1 cellular context compared by ENCODE assay signal in the genomic region with DNA sequence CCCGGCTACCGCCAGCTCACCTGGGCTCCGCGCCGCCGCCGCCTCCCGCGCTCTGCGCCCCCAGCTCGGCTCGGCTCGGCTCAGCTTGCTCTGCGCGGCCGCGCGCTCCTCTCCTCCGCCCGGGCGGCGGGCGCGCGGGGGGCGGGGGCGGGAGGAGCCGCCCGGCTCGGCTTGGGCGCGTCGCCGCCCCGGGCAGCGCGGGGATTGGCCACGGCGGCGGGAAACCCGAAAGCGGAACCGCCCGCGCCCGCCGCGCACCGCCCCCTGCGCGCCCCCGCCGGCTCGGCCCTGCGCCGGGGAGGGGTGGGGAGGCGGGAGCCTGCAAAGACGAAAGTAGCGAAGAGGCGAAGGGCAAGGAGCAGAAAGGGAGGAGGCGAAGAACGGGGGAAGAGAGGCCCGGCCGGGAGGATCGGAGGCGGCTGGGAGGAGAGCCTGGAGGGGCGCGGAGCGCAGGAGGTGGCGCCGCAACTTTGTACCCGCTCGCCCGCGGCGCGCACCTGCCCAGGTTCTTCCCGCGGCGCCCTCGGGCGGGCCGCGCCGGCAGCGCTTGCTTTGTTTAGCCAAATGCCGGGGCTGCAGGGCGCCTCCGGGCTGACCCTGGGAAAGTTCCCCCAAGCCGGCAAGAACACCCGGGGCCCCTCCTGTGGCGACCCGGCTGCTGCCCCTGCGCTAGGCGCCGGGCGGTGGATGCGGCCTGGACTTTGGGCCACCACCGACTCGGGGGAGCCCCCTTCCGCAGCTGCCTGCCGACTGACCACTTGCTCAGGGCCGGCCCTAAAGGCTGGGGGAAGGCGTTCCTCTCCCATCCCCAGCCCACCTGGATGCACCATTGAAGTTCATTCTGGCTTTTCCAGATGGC.
TF ChIP-seq lines count a peak whose summit lies in the region.

A gene (minus strand): TSS at position 92 of the 859 bp plus-strand sequence. CDS start 22,183 bp downstream, outside the sequence.

TF ChIP-seq in HepG2, 621 proteins besides CTCF, POLR2A, EP300 and RAD21 (continued from another document and continues in another):
- TF ChIP-seq, protein P1, sequence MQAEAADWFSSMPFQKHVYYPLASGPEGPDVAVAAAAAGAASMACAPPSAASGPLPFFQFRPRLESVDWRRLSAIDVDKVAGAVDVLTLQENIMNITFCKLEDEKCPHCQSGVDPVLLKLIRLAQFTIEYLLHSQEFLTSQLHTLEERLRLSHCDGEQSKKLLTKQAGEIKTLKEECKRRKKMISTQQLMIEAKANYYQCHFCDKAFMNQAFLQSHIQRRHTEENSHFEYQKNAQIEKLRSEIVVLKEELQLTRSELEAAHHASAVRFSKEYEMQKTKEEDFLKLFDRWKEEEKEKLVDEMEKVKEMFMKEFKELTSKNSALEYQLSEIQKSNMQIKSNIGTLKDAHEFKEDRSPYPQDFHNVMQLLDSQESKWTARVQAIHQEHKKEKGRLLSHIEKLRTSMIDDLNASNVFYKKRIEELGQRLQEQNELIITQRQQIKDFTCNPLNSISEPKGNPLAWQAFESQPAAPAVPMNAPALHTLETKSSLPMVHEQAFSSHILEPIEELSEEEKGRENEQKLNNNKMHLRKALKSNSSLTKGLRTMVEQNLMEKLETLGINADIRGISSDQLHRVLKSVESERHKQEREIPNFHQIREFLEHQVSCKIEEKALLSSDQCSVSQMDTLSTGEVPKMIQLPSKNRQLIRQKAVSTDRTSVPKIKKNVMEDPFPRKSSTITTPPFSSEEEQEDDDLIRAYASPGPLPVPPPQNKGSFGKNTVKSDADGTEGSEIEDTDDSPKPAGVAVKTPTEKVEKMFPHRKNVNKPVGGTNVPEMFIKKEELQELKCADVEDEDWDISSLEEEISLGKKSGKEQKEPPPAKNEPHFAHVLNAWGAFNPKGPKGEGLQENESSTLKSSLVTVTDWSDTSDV (CRISPR knock-in tag; IDR thresholded peaks at IDR 0.05) = 0 out of 2 replicates have a peak, but pooled peaks have one; percentile 32
- TF ChIP-seq, protein P2, sequence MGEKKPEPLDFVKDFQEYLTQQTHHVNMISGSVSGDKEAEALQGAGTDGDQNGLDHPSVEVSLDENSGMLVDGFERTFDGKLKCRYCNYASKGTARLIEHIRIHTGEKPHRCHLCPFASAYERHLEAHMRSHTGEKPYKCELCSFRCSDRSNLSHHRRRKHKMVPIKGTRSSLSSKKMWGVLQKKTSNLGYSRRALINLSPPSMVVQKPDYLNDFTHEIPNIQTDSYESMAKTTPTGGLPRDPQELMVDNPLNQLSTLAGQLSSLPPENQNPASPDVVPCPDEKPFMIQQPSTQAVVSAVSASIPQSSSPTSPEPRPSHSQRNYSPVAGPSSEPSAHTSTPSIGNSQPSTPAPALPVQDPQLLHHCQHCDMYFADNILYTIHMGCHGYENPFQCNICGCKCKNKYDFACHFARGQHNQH (CRISPR knock-in tag; IDR thresholded peaks at IDR 0.05) = peak; percentile 56; the same call in 1 of the 2 replicates
- TF ChIP-seq, protein P3, sequence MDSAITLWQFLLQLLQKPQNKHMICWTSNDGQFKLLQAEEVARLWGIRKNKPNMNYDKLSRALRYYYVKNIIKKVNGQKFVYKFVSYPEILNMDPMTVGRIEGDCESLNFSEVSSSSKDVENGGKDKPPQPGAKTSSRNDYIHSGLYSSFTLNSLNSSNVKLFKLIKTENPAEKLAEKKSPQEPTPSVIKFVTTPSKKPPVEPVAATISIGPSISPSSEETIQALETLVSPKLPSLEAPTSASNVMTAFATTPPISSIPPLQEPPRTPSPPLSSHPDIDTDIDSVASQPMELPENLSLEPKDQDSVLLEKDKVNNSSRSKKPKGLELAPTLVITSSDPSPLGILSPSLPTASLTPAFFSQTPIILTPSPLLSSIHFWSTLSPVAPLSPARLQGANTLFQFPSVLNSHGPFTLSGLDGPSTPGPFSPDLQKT (CRISPR knock-in tag; IDR thresholded peaks at IDR 0.05; ENCODE audit: borderline replicate concordance) = no peak
- TF ChIP-seq RBFOX2 (IDR thresholded peaks at IDR 0.05; ENCODE audit: low read depth, low read length) (peak; percentile 75), ZNF891 (CRISPR knock-in tag; IDR thresholded peaks at IDR 0.05) (peak; percentile 31; the same call in 1 of the 2 replicates), ZBTB21 (CRISPR knock-in tag; IDR thresholded peaks at IDR 0.05) (no peak), ZNF350 (CRISPR knock-in tag; IDR thresholded peaks at IDR 0.05; ENCODE audit: borderline replicate concordance, low read depth) (peak; percentile 28; the same call in 1 of the 2 replicates), ZNF780A (CRISPR knock-in tag; IDR thresholded peaks at IDR 0.05) (peak; percentile 89), MAFF (IDR thresholded peaks at IDR 0.05; ENCODE audit: low read depth, low read length) (no peak), ZNF253 (CRISPR knock-in tag; IDR thresholded peaks at IDR 0.05; ENCODE audit: borderline replicate concordance) (no peak), ZNF777 (CRISPR knock-in tag; IDR thresholded peaks at IDR 0.05) (0 out of 2 replicates have a peak, but pooled peaks have one; percentile 35), SPEN (CRISPR knock-in tag; IDR thresholded peaks at IDR 0.05; ENCODE audit: low read depth) (0 out of 2 replicates have a peak, but pooled peaks have one; percentile 5), SIN3A (IDR thresholded peaks at IDR 0.05; ENCODE audit: borderline replicate concordance, low read depth, low read length) (peak; percentile 58; the same call in 1 of the 2 replicates), RFXAP (CRISPR knock-in tag; IDR thresholded peaks at IDR 0.05; ENCODE audit: borderline replicate concordance) (no peak), ZKSCAN5 (CRISPR knock-in tag; IDR thresholded peaks at IDR 0.05) (no peak), SALL1 (CRISPR knock-in tag; IDR thresholded peaks at IDR 0.05) (peak; percentile 75; the same call in 1 of the 2 replicates), PAX8 (CRISPR knock-in tag; IDR thresholded peaks at IDR 0.05; ENCODE audit: borderline replicate concordance) (no peak), MED8 (CRISPR knock-in tag; IDR thresholded peaks at IDR 0.05; ENCODE audit: insufficient replicate concordance) (peak; percentile 75), ZNF605 (CRISPR knock-in tag; IDR thresholded peaks at IDR 0.05) (peak; percentile 58; the same call in 1 of the 2 replicates), ZNF124 (CRISPR knock-in tag; IDR thresholded peaks at IDR 0.05) (no peak; the same call in 1 of the 2 replicates), HIVEP1 (CRISPR knock-in tag; IDR thresholded peaks at IDR 0.05) (peak; percentile 85; the same call in 1 of the 2 replicates), ZSCAN21 (CRISPR knock-in tag; IDR thresholded peaks at IDR 0.05; ENCODE audit: borderline replicate concordance) (no peak), KMT2A (CRISPR knock-in tag; IDR thresholded peaks at IDR 0.05) (peak; percentile 42; the same call in 1 of the 2 replicates), MEIS2 (CRISPR knock-in tag; IDR thresholded peaks at IDR 0.05) (no peak), PRMT3 (CRISPR knock-in tag; IDR thresholded peaks at IDR 0.05; ENCODE audit: borderline replicate concordance, low read depth) (no peak)
- TF ChIP-seq, protein P4, sequence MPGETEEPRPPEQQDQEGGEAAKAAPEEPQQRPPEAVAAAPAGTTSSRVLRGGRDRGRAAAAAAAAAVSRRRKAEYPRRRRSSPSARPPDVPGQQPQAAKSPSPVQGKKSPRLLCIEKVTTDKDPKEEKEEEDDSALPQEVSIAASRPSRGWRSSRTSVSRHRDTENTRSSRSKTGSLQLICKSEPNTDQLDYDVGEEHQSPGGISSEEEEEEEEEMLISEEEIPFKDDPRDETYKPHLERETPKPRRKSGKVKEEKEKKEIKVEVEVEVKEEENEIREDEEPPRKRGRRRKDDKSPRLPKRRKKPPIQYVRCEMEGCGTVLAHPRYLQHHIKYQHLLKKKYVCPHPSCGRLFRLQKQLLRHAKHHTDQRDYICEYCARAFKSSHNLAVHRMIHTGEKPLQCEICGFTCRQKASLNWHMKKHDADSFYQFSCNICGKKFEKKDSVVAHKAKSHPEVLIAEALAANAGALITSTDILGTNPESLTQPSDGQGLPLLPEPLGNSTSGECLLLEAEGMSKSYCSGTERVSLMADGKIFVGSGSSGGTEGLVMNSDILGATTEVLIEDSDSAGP (CRISPR knock-in tag; IDR thresholded peaks at IDR 0.05; ENCODE audit: borderline replicate concordance) = peak; percentile 70; the same call in 1 of the 2 replicates
- TF ChIP-seq, protein P5, sequence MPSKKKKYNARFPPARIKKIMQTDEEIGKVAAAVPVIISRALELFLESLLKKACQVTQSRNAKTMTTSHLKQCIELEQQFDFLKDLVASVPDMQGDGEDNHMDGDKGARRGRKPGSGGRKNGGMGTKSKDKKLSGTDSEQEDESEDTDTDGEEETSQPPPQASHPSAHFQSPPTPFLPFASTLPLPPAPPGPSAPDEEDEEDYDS (CRISPR knock-in tag; IDR thresholded peaks at IDR 0.05) = no peak
- TF ChIP-seq, protein P6, sequence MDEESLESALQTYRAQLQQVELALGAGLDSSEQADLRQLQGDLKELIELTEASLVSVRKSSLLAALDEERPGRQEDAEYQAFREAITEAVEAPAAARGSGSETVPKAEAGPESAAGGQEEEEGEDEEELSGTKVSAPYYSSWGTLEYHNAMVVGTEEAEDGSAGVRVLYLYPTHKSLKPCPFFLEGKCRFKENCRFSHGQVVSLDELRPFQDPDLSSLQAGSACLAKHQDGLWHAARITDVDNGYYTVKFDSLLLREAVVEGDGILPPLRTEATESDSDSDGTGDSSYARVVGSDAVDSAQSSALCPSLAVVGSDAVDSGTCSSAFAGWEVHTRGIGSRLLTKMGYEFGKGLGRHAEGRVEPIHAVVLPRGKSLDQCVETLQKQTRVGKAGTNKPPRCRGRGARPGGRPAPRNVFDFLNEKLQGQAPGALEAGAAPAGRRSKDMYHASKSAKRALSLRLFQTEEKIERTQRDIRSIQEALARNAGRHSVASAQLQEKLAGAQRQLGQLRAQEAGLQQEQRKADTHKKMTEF (CRISPR knock-in tag; IDR thresholded peaks at IDR 0.05) = peak; percentile 40; the same call in 1 of the 2 replicates
- TF ChIP-seq, protein P7, sequence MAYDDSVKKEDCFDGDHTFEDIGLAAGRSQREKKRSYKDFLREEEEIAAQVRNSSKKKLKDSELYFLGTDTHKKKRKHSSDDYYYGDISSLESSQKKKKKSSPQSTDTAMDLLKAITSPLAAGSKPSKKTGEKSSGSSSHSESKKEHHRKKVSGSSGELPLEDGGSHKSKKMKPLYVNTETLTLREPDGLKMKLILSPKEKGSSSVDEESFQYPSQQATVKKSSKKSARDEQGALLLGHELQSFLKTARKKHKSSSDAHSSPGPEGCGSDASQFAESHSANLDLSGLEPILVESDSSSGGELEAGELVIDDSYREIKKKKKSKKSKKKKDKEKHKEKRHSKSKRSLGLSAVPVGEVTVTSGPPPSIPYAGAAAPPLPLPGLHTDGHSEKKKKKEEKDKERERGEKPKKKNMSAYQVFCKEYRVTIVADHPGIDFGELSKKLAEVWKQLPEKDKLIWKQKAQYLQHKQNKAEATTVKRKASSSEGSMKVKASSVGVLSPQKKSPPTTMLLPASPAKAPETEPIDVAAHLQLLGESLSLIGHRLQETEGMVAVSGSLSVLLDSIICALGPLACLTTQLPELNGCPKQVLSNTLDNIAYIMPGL (CRISPR knock-in tag; IDR thresholded peaks at IDR 0.05; ENCODE audit: borderline replicate concordance in 1 of 2, low read depth in 1 of 2) = peak; percentile 42 to 61; a peak in 1 of 4 replicates
- TF ChIP-seq, protein P8, sequence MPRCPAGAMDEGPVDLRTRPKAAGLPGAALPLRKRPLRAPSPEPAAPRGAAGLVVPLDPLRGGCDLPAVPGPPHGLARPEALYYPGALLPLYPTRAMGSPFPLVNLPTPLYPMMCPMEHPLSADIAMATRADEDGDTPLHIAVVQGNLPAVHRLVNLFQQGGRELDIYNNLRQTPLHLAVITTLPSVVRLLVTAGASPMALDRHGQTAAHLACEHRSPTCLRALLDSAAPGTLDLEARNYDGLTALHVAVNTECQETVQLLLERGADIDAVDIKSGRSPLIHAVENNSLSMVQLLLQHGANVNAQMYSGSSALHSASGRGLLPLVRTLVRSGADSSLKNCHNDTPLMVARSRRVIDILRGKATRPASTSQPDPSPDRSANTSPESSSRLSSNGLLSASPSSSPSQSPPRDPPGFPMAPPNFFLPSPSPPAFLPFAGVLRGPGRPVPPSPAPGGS (CRISPR knock-in tag; IDR thresholded peaks at IDR 0.05) = peak; percentile 84
- TF ChIP-seq, protein P9, sequence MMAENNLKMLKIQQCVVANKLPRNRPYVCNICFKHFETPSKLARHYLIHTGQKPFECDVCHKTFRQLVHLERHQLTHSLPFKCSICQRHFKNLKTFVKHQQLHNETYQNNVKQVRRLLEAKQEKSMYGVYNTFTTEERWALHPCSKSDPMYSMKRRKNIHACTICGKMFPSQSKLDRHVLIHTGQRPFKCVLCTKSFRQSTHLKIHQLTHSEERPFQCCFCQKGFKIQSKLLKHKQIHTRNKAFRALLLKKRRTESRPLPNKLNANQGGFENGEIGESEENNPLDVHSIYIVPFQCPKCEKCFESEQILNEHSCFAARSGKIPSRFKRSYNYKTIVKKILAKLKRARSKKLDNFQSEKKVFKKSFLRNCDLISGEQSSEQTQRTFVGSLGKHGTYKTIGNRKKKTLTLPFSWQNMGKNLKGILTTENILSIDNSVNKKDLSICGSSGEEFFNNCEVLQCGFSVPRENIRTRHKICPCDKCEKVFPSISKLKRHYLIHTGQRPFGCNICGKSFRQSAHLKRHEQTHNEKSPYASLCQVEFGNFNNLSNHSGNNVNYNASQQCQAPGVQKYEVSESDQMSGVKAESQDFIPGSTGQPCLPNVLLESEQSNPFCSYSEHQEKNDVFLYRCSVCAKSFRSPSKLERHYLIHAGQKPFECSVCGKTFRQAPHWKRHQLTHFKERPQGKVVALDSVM (CRISPR knock-in tag; IDR thresholded peaks at IDR 0.05) = no peak; the same call in 1 of the 2 replicates
- TF ChIP-seq, protein P10, sequence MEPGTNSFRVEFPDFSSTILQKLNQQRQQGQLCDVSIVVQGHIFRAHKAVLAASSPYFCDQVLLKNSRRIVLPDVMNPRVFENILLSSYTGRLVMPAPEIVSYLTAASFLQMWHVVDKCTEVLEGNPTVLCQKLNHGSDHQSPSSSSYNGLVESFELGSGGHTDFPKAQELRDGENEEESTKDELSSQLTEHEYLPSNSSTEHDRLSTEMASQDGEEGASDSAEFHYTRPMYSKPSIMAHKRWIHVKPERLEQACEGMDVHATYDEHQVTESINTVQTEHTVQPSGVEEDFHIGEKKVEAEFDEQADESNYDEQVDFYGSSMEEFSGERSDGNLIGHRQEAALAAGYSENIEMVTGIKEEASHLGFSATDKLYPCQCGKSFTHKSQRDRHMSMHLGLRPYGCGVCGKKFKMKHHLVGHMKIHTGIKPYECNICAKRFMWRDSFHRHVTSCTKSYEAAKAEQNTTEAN (CRISPR knock-in tag; conservative IDR thresholded peaks at IDR 0.05) = peak; percentile 29; the same call in 1 of the 2 replicates
- TF ChIP-seq, protein P11, sequence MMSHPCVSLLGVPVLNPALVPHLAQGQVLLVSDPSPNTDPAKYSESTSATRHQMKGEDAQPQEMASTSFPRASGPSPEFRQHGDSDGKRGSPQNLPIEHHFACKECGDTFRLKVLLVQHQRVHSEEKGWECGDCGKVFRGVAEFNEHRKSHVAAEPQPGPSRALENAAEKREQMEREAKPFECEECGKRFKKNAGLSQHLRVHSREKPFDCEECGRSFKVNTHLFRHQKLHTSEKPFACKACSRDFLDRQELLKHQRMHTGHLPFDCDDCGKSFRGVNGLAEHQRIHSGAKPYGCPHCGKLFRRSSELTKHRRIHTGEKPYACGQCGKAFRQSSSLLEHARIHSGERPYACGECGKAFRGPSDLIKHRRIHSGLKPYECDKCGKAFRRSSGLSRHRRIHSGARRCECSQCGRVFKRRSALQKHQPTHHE (CRISPR knock-in tag; IDR thresholded peaks at IDR 0.05; ENCODE audit: borderline replicate concordance) = no peak; the same call in 1 of the 2 replicates
